In genomic region chr16:75555213-75555706, GRCh38 we compare ENCODE assay signal across 8 cellular contexts. TPM values are rescaled to one million over a fixed set of nuclear protein-coding genes. Genes with fewer than 3 reads are reported as not detected.
DNase-seq lines count a peak whose midpoint lies in the region; ATAC-seq and TF ChIP-seq lines count a peak whose summit lies in the region.

No MANE protein-coding gene starts in this region.

- ATAC-seq in HG03097 (IDR thresholded peaks at IDR 0.05; ENCODE audit: low FRiP score, unreplicated experiment) = peak; percentile 17
- peak; percentile 2 for ATAC-seq in activated T-helper 17 cell treated with anti-CD3 and anti-CD28 coated beads, Interleukin-2, amount 50 U/mL, for 72 hours (replicated peaks)
- ATAC-seq in gastroesophageal sphincter = peak; percentile 77
- ATAC-seq in GM19324 (IDR thresholded peaks at IDR 0.05; ENCODE audit: low FRiP score, unreplicated experiment) = no peak

- TF ChIP-seq EP300 in gastroesophageal sphincter (IDR thresholded peaks at IDR 0.05) = no peak

- no peaks in the 10 kb centered on the region for H3K9me3 ChIP-seq in gastroesophageal sphincter

- H3K27ac Mint-ChIP-seq in activated T-helper 17 cell treated with anti-CD3 and anti-CD28 coated beads, Interleukin-2, amount 50 U/mL, for 72 hours = peak overlapping the region; percentile 93
- peak overlapping the region; percentile 81 to 98 (median 88) for H3K27ac Mint-ChIP-seq in nephron

- in situ Hi-C loops in GM13977 (cut with MboI; ENCODE audit: low pct_unique_long_range_greater_than_20kb, low sequenced_read_pairs, unreplicated experiment) = no loop called here

- TF ChIP-seq CTCF in AG09319 (IDR thresholded peaks at IDR 0.05; ENCODE audit: low read depth, low read length) (no peak), GM13977 (IDR thresholded peaks at IDR 0.05; ENCODE audit: extremely low read depth, insufficient read depth, missing control alignments) (no peak), gastroesophageal sphincter (IDR thresholded peaks at IDR 0.05) (no peak), nephron (IDR thresholded peaks at IDR 0.05; ENCODE audit: unreplicated experiment in 3 of 3) (no peak)

- peaks cover 5% of the 10 kb centered on the region for H3K4me1 Mint-ChIP-seq in activated T-helper 17 cell treated with anti-CD3 and anti-CD28 coated beads, Interleukin-2, amount 50 U/mL, for 72 hours
- peaks cover 22% of the 10 kb centered on the region for H3K4me1 Mint-ChIP-seq in nephron

- no peaks in the 10 kb centered on the region for H3K27me3 ChIP-seq in gastroesophageal sphincter

- H3K4me3 ChIP-seq in gastroesophageal sphincter = peak overlapping the region; percentile 39 to 66

- peak; percentile 55 for DNase-seq in AG09319 (ENCODE audit: extremely low read depth, low read depth)
- DNase-seq in GM13977 (ENCODE audit: low spot score) = peak; percentile 75
- peak; percentile 92 for DNase-seq in NCI-H226

- H3K27ac ChIP-seq in gastroesophageal sphincter = peak overlapping the region; percentile 7 to 91 (median 80)

- H3K36me3 Mint-ChIP-seq in activated T-helper 17 cell treated with anti-CD3 and anti-CD28 coated beads, Interleukin-2, amount 50 U/mL, for 72 hours (ENCODE audit: low read depth) = no peaks in the 10 kb centered on the region
- no peaks in the 10 kb centered on the region for H3K36me3 Mint-ChIP-seq in nephron (ENCODE audit: low read depth)

- H3K27me3 Mint-ChIP-seq in activated T-helper 17 cell treated with anti-CD3 and anti-CD28 coated beads, Interleukin-2, amount 50 U/mL, for 72 hours = peaks cover 2% of the 10 kb centered on the region
- H3K27me3 Mint-ChIP-seq in nephron (ENCODE audit: low read depth) = no peaks in the 10 kb centered on the region

- H3K4me3 Mint-ChIP-seq in activated T-helper 17 cell treated with anti-CD3 and anti-CD28 coated beads, Interleukin-2, amount 50 U/mL, for 72 hours = peak overlapping the region; percentile 95
- peak overlapping the region; percentile 98 to 99 (median 98) for H3K4me3 Mint-ChIP-seq in nephron

- H3K36me3 ChIP-seq in gastroesophageal sphincter = no peaks in the 10 kb centered on the region

- peaks cover 0 to 22% (median 0%) of the 10 kb centered on the region in 3 donors for H3K4me1 ChIP-seq in gastroesophageal sphincter

- WGBS in gastroesophageal sphincter (ENCODE audit: low coverage in 1 of 2), 2 donors = 0 to 2% methylated on average over 10 to 11 of the region's 26 CpGs

- H3K9me3 Mint-ChIP-seq in activated T-helper 17 cell treated with anti-CD3 and anti-CD28 coated beads, Interleukin-2, amount 50 U/mL, for 72 hours = no peaks in the 10 kb centered on the region
- no peaks in the 10 kb centered on the region for H3K9me3 Mint-ChIP-seq in nephron

- no peak for TF ChIP-seq POLR2A in gastroesophageal sphincter (IDR thresholded peaks at IDR 0.05)

RNA-seq across cellular contexts. Expression of gene TMEM231, which starts 0.8 kb away (rescaled TPM):
- total RNA-seq in activated T-helper 17 cell treated with anti-CD3 and anti-CD28 coated beads, Interleukin-2, amount 50 U/mL, for 72 hours = 1 to 10 TPM; 2.1 to 3.2 TPM
- total RNA-seq in gastroesophageal sphincter = 10 to 100 TPM in 1 of 4 donors, 1 to 10 TPM in 3; 7.2 to 12.0 (median 9.3) TPM

RNA-seq across cellular contexts. Expression of gene GABARAPL2, which starts 10.9 kb away (rescaled TPM):
- total RNA-seq in activated T-helper 17 cell treated with anti-CD3 and anti-CD28 coated beads, Interleukin-2, amount 50 U/mL, for 72 hours = 10 to 100 TPM; 67.3 to 69.4 TPM
- total RNA-seq in gastroesophageal sphincter = 100 to 1,000 TPM in 1 of 4 donors, 10 to 100 TPM in 3; 87.4 to 118 (median 92.0) TPM

RNA-seq across cellular contexts. Expression of gene CHST5, which starts 19.4 kb away (rescaled TPM):
- total RNA-seq in activated T-helper 17 cell treated with anti-CD3 and anti-CD28 coated beads, Interleukin-2, amount 50 U/mL, for 72 hours = not detected
- total RNA-seq in gastroesophageal sphincter = not detected
